ENCODE assay signal across 8 cellular contexts in the genomic region with DNA sequence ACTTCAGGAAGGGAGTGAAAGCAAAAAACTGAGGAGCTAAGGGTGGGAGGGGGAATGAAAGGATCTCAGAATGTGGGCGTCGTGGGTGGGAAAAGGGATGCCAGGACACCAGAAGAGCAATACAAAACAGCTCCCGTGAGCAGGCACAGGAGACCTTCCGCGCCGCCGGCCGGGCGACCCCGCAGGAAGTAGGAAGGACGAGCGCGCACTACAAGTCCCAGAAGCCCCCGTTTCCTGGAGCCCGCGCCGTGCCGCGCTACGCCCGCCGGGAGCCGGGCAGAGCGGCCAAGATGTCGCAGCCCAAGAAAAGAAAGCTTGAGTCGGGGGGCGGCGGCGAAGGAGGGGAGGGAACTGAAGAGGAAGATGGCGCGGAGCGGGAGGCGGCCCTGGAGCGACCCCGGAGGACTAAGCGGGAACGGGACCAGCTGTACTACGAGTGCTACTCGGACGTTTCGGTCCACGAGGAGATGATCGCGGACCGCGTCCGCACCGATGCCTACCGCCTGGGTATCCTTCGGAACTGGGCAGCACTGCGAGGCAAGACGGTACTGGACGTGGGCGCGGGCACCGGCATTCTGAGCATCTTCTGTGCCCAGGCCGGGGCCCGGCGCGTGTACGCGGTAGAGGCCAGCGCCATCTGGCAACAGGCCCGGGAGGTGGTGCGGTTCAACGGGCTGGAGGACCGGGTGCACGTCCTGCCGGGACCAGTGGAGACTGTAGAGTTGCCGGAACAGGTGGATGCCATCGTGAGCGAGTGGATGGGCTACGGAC.
DNase-seq lines count a peak whose midpoint lies in the region; ATAC-seq lines count a peak whose summit lies in the region.

A gene (plus strand): TSS at position 249 of the 771 bp plus-strand sequence. CDS start 42 bp downstream, at position 291.

- peak; percentile 85 for ATAC-seq in GM18870 (IDR thresholded peaks at IDR 0.05; ENCODE audit: unreplicated experiment)
- peak; percentile 96 for ATAC-seq in HG03135 (IDR thresholded peaks at IDR 0.05; ENCODE audit: unreplicated experiment)

- DNase-seq in ACHN (peak; percentile 64), NCI-H2227 (lab: John Stamatoyannopoulos, UW; ENCODE audit: unreplicated experiment) (peak; percentile 93), islet precursor cell (peak; percentile 91)
- peak; percentile 51 to 69 (median 64) for DNase-seq in activated CD4-positive, CD25-positive, alpha-beta regulatory T cell (lab: John Stamatoyannopoulos, UW)
- peak; percentile 79 for DNase-seq in central memory CD4-positive, alpha-beta T cell
- peak; percentile 81 for DNase-seq in stimulated activated CD4-positive, alpha-beta T cell treated with anti-CD3 and anti-CD28 coated beads, Interleukin-12 subunit alpha, Interleukin-12 subunit beta, amount 100 ng/mL, for 4 hours

- in situ Hi-C loops in ACHN (cut with HindIII; ENCODE audit: low pct_ligation_motif_present, low pct_unique_long_range_greater_than_20kb, low sequenced_read_pairs): no loop called here

Comparison
In these comparisons a context has a peak if more than half of its experiments do, and no peak if none do; other contexts are left out.
1. Peak in every context shown above with its lines: DNase-seq and ATAC-seq.